ENCODE assay signal across 13 cellular contexts in the genomic region with DNA sequence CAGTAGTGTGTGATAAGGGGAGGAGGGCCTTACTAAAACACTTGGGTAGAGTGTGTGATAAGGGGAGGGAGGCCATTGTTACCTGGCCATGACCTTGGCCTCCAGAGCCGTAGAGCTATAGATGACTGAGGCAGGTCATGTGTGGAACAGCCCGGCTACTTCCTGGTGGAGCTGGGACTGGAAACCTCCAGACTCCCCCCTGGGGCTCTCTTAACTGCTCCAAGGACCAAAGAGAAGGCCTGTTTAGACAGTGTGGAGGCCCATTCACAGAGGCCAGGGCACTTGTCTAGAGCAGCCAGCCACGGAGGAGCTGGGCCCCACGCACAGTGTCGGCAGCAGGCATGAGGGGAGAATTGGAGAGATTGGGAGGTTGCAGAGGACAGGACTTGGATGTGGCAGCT. TPM values are rescaled to one million over a fixed set of nuclear protein-coding genes. Genes with fewer than 3 reads are reported as not detected.
DNase-seq lines count a peak whose midpoint lies in the region; ATAC-seq, FAIRE-seq and TF ChIP-seq lines count a peak whose summit lies in the region.
"Had no signal": no experiment of that assay in that cellular context is flagged by ENCODE, and none has a peak within 500 bp of the region (broad histone marks: within the 10 kb centered on the region; RNA-seq: fewer than 3 reads in every experiment).

No MANE protein-coding gene starts in this region.

- TF ChIP-seq CTCF in 22Rv1 (IDR thresholded peaks at IDR 0.05): no peak
- TF ChIP-seq CTCF in pancreas (IDR thresholded peaks at IDR 0.05): no peak
- no peak for TF ChIP-seq CTCF in GM20000 (IDR thresholded peaks at IDR 0.05; ENCODE audit: extremely low read depth, missing control alignments)

- H3K36me3 ChIP-seq in pancreas: peaks cover 0 to 21% (median 18%) of the 10 kb centered on the region in 3 donors

- intact Hi-C loops in pancreas (cut with DNase I): no loop called here

- peak; percentile 26 to 70 (median 64) for ATAC-seq in pancreas
- ATAC-seq in HG03025 (IDR thresholded peaks at IDR 0.05; ENCODE audit: low FRiP score, unreplicated experiment): no peak
- ATAC-seq: activated CD4-positive, CD25-positive, alpha-beta regulatory T cell treated with anti-CD3 and anti-CD28 coated beads, Interleukin-2, amount 50 U/mL, for 24 hours had no signal

- H3K27me3 ChIP-seq in pancreas: no peaks in the 10 kb centered on the region

- peak; percentile 12 for DNase-seq in HuH-7 (ENCODE audit: low spot score)
- DNase-seq in epithelial cell of prostate (ENCODE audit: low read depth, low spot score): no peak
- peak in 3 of 6 donors; percentile 38 to 47 (median 41) for DNase-seq in pancreas
- DNase-seq in cerebellar cortex (ENCODE audit: low spot score): no peak
- no peak for DNase-seq in NCI-H2171 treated with DMSO at 0.1 percent for 48 hours (lab: John Stamatoyannopoulos, UW)
- DNase-seq in GM20000 (ENCODE audit: low spot score): no peak
- DNase-seq: IMR-90; NCI-H2171; stimulated activated CD8-positive, alpha-beta memory T cell treated with anti-CD3 and anti-CD28 coated beads, Interleukin-4, amount 100 ng/mL, for 48 hours had no signal

- H3K4me3 ChIP-seq in pancreas: no peak overlapping the region

- 42 to 47% methylated on average over 5 of the region's 5 CpGs for WGBS in pancreas, 2 donors

- H3K27ac ChIP-seq in 22Rv1 (peak overlapping the region; percentile 25; the same call in 1 of the 2 replicates), epithelial cell of prostate (peak overlapping the region; percentile 99), pancreas (peak overlapping the region; percentile 43 to 64 (median 55))

- H3K4me1 ChIP-seq in pancreas: peaks cover 30 to 32% (median 30%) of the 10 kb centered on the region in 3 donors

- H3K9me3 ChIP-seq in pancreas: no peaks in the 10 kb centered on the region

- no peak for FAIRE-seq in pancreas (lab: Jason Lieb, UNC)
- FAIRE-seq: keratinocyte had no signal

RNA-seq across cellular contexts. Expression of a gene that starts 12.5 kb away (rescaled TPM):
- total RNA-seq in pancreas: 10 to 100 TPM; 16.5 to 22.3 (median 19.3) TPM
- 10 to 100 TPM in 1 of 2 donors, 1 to 10 TPM in 1; 8.8 to 19.5 TPM for polyA plus RNA-seq in pancreas

RNA-seq across cellular contexts. Expression of a gene that starts 44.4 kb away (rescaled TPM):
- total RNA-seq in pancreas: 100 to 1,000 TPM; 267 to 412 (median 348) TPM
- polyA plus RNA-seq in pancreas: 100 to 1,000 TPM; 162 to 242 TPM

RNA-seq across cellular contexts. Expression of a gene that starts 49.4 kb away (rescaled TPM):
- total RNA-seq in pancreas: 10 to 100 TPM; 11.4 to 18.1 (median 15.2) TPM
- polyA plus RNA-seq in pancreas: 10 to 100 TPM; 22.6 to 24.0 TPM

RNA-seq across cellular contexts. Expression of a gene that starts 59.8 kb away (rescaled TPM):
- total RNA-seq in pancreas: under 1 TPM in 4 of 6 donors, not detected in 2; 0.09 to 0.31 (median 0.22) TPM
- under 1 TPM; 0.38 to 0.68 TPM for polyA plus RNA-seq in pancreas
- polyA plus RNA-seq: keratinocyte had no signal

RNA-seq across cellular contexts. Expression of a gene that starts 59.9 kb away (rescaled TPM):
- 10 to 100 TPM; 21.2 to 32.5 (median 27.7) TPM for total RNA-seq in pancreas
- 10 to 100 TPM; 61.9 to 74.5 TPM for polyA plus RNA-seq in pancreas

Comparison
In these comparisons a context has a peak if more than half of its experiments do, and no peak if none do; other contexts are left out.
1. H3K27ac ChIP-seq: peak in every context shown above with its lines; median percentile 99 in epithelial cell of prostate; 55 in pancreas; 25 in 22Rv1.